8 cellular contexts compared by ENCODE assay signal in the genomic region with DNA sequence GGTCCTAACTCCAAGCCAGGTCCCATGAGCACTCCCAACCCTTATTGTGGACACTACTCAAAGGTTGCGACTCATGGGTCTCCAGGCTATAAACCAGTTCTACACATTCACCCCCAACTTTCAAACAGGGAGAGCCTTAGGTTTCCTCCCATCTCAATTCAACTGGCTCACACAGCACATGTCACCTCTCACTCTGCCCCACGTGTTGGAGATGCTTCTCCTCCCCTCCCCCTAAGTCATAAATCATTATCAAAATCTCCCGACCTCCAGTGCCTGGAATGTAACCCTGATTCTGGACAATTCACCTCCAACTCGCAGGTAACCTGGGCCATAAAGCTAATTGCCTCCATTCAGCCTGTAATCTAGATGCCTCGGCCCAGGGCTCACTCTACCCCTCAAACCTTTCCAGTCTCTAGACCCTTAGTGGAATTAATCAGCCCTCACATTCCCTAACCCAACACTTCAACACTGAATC. TPM values are rescaled to one million over a fixed set of nuclear protein-coding genes. Genes with fewer than 3 reads are reported as not detected.
A peak's percentile ranks its signal among the peaks of the same experiment; 100 is the strongest.
DNase-seq lines count a peak whose midpoint lies in the region; ATAC-seq and TF ChIP-seq lines count a peak whose summit lies in the region.

No MANE protein-coding gene starts in this region.

- peak overlapping the region; percentile 88 for H3K27ac Mint-ChIP-seq in T-helper 1 cell treated with Interleukin-12 subunit alpha and Interleukin-12 subunit beta and Interleukin-4 antibody, amounts not matched to agents 30 μg/mL and 1 μg/mL, for 36 hours
- H3K27ac Mint-ChIP-seq in chondrocyte (ENCODE audit: unreplicated experiment) = peak overlapping the region; percentile 96

- peak overlapping the region; percentile 21 for H3K27ac ChIP-seq in OCI-LY3 (ENCODE audit: low read length)
- H3K27ac ChIP-seq in lung (ENCODE audit: low read depth in 1 of 2, low read length in 1 of 2) = peak overlapping the region; percentile 85 to 94
- peak overlapping the region; percentile 85 to 90 (median 87) for H3K27ac ChIP-seq in upper lobe of left lung

- peaks cover 56% of the 10 kb centered on the region for H3K79me2 ChIP-seq in OCI-LY3 (ENCODE audit: low read length)

- peak overlapping the region; percentile 98 for H3K4me3 Mint-ChIP-seq in T-helper 1 cell treated with Interleukin-12 subunit alpha and Interleukin-12 subunit beta and Interleukin-4 antibody, amounts not matched to agents 30 μg/mL and 1 μg/mL, for 36 hours
- peak overlapping the region; percentile 93 for H3K4me3 Mint-ChIP-seq in chondrocyte (ENCODE audit: unreplicated experiment)

- DNase-seq in T-helper 1 cell = no peak
- no peak for DNase-seq in chondrocyte (ENCODE audit: low spot score)
- DNase-seq in lung (ENCODE audit: low spot score) = no peak
- no peak for DNase-seq in upper lobe of left lung
- DNase-seq in hypothalamus (lab: John Stamatoyannopoulos, UW) = no peak

- peaks cover 22% of the 10 kb centered on the region for H3K36me3 Mint-ChIP-seq in T-helper 1 cell treated with Interleukin-12 subunit alpha and Interleukin-12 subunit beta and Interleukin-4 antibody, amounts not matched to agents 30 μg/mL and 1 μg/mL, for 36 hours (ENCODE audit: low read depth)
- H3K36me3 Mint-ChIP-seq in chondrocyte (ENCODE audit: low read depth) = no peaks in the 10 kb centered on the region

- H3K4me1 ChIP-seq in OCI-LY3 (ENCODE audit: low read length) (peaks cover 12% of the 10 kb centered on the region), lung (ENCODE audit: control insufficient read depth in 2 of 2, insufficient read depth in 2 of 2, low read length in 2 of 2) (peaks cover 8 to 28% of the 10 kb centered on the region in 2 donors), upper lobe of left lung (peaks cover 27 to 51% (median 36%) of the 10 kb centered on the region in 4 donors)

- H3K4me1 Mint-ChIP-seq in T-helper 1 cell treated with Interleukin-12 subunit alpha and Interleukin-12 subunit beta and Interleukin-4 antibody, amounts not matched to agents 30 μg/mL and 1 μg/mL, for 36 hours (ENCODE audit: low read depth) = peaks cover 53% of the 10 kb centered on the region
- H3K4me1 Mint-ChIP-seq in chondrocyte (ENCODE audit: low read depth) = peaks cover 38% of the 10 kb centered on the region

- H4K20me1 ChIP-seq in OCI-LY3 (ENCODE audit: insufficient read depth, low read length) = peaks cover 15% of the 10 kb centered on the region

- TF ChIP-seq EP300 in upper lobe of left lung (IDR thresholded peaks at IDR 0.05) = no peak

- H2AFZ ChIP-seq in OCI-LY3 (ENCODE audit: low read depth, low read length) = no peak overlapping the region

- peak overlapping the region; percentile 93 for H3K4me3 ChIP-seq in OCI-LY3 (ENCODE audit: low read length)
- peak overlapping the region; percentile 86 for H3K4me3 ChIP-seq in lung
- H3K4me3 ChIP-seq in upper lobe of left lung = peak overlapping the region; percentile 96 to 98 (median 97)

- no peaks in the 10 kb centered on the region for H3K27me3 Mint-ChIP-seq in T-helper 1 cell treated with Interleukin-12 subunit alpha and Interleukin-12 subunit beta and Interleukin-4 antibody, amounts not matched to agents 30 μg/mL and 1 μg/mL, for 36 hours (ENCODE audit: low read depth)
- no peaks in the 10 kb centered on the region for H3K27me3 Mint-ChIP-seq in chondrocyte (ENCODE audit: low read depth)

- ATAC-seq in lung (ENCODE audit: insufficient read depth, low FRiP score) = no peak
- peak; percentile 1 to 15 for ATAC-seq in upper lobe of left lung (ENCODE audit: low FRiP score in 2 of 2)
- no peak for ATAC-seq in HG03432 (IDR thresholded peaks at IDR 0.05; ENCODE audit: unreplicated experiment)

- H3K27me3 ChIP-seq in OCI-LY3 (ENCODE audit: low read depth, low read length) (no peaks in the 10 kb centered on the region), lung (ENCODE audit: control insufficient read depth, insufficient read depth) (no peaks in the 10 kb centered on the region), upper lobe of left lung (no peaks in the 10 kb centered on the region)

- no peaks in the 10 kb centered on the region for H3K9me3 Mint-ChIP-seq in T-helper 1 cell treated with Interleukin-12 subunit alpha and Interleukin-12 subunit beta and Interleukin-4 antibody, amounts not matched to agents 30 μg/mL and 1 μg/mL, for 36 hours
- H3K9me3 Mint-ChIP-seq in chondrocyte (ENCODE audit: low read depth) = no peaks in the 10 kb centered on the region

- TF ChIP-seq POLR2A in upper lobe of left lung (IDR thresholded peaks at IDR 0.05) = no peak

- peaks cover 18% of the 10 kb centered on the region for H3K36me3 ChIP-seq in OCI-LY3 (replicated peaks; ENCODE audit: low read depth, low read length)
- peaks cover 0 to 3% of the 10 kb centered on the region in 2 donors for H3K36me3 ChIP-seq in lung (ENCODE audit: control insufficient read depth in 2 of 2, insufficient read depth in 2 of 2, low read length in 2 of 2)
- H3K36me3 ChIP-seq in upper lobe of left lung = peaks cover 0 to 6% (median 0%) of the 10 kb centered on the region in 4 donors

- H3K4me2 ChIP-seq in OCI-LY3 (ENCODE audit: low read length) = peak overlapping the region; percentile 90

- peak overlapping the region; percentile 87 for H3K9ac ChIP-seq in OCI-LY3 (ENCODE audit: low read length)

- TF ChIP-seq CTCF in OCI-LY3 (IDR thresholded peaks at IDR 0.05; ENCODE audit: low read depth, low read length) (no peak), chondrocyte (IDR thresholded peaks at IDR 0.05) (no peak), lung (IDR thresholded peaks at IDR 0.05; ENCODE audit: control extremely low read depth, extremely low read depth) (no peak), upper lobe of left lung (IDR thresholded peaks at IDR 0.05) (no peak)

- H3K9me3 ChIP-seq in OCI-LY3 (ENCODE audit: insufficient read depth, low read length) (no peaks in the 10 kb centered on the region), lung (ENCODE audit: control insufficient read depth in 2 of 2, insufficient read depth in 1 of 2, low read length in 1 of 2) (no peaks in the 10 kb centered on the region), upper lobe of left lung (no peaks in the 10 kb centered on the region)

- WGBS in lung, 2 donors = 11 to 13% methylated on average over 5 of the region's 5 CpGs
- 8 to 10% methylated on average over 5 of the region's 5 CpGs for WGBS in upper lobe of left lung, 2 donors

RNA-seq across cellular contexts. Expression of gene AK2, which starts 0.6 kb away (rescaled TPM):
- total RNA-seq in chondrocyte (86.1 to 98.9 TPM (median 94.9 TPM) in 3 replicates), lung (100 to 1,000 TPM in 1 of 2 donors, 10 to 100 TPM in 1; 86.8 to 127 TPM), upper lobe of left lung (100 to 1,000 TPM in 5 of 6 donors, 10 to 100 TPM in 1; 90.1 to 123 (median 115) TPM)
- polyA plus RNA-seq in lung = 100 to 1,000 TPM in 1 of 2 donors, 10 to 100 TPM in 1; 87.6 to 115 TPM

RNA-seq across cellular contexts. Expression of gene AZIN2, which starts 44.9 kb away (rescaled TPM):
- total RNA-seq in chondrocyte (3.5 to 12.4 TPM (median 5.8 TPM) in 3 replicates), lung (10 to 100 TPM in 1 of 2 donors, 1 to 10 TPM in 1; 6.2 to 12.8 TPM), upper lobe of left lung (1 to 10 TPM; 1.5 to 4.8 (median 2.8) TPM)
- 1 to 10 TPM; 1.2 to 1.5 TPM for polyA plus RNA-seq in lung

Comparison
In these comparisons a context has a peak if more than half of its experiments do, and no peak if none do; other contexts are left out.
1. H3K27ac ChIP-seq: peak in every context shown above with its lines; median percentile 90 in lung; 87 in upper lobe of left lung; 21 in OCI-LY3.
2. ATAC-seq: peak in upper lobe of left lung (2 of 2); none in lung (single experiment) and HG03432 (single experiment).
3. Peak in every context shown above with its lines, with median percentiles within 50 percentile points of each other: H3K4me3 ChIP-seq.